8 cellular contexts compared by ENCODE assay signal in the genomic region with DNA sequence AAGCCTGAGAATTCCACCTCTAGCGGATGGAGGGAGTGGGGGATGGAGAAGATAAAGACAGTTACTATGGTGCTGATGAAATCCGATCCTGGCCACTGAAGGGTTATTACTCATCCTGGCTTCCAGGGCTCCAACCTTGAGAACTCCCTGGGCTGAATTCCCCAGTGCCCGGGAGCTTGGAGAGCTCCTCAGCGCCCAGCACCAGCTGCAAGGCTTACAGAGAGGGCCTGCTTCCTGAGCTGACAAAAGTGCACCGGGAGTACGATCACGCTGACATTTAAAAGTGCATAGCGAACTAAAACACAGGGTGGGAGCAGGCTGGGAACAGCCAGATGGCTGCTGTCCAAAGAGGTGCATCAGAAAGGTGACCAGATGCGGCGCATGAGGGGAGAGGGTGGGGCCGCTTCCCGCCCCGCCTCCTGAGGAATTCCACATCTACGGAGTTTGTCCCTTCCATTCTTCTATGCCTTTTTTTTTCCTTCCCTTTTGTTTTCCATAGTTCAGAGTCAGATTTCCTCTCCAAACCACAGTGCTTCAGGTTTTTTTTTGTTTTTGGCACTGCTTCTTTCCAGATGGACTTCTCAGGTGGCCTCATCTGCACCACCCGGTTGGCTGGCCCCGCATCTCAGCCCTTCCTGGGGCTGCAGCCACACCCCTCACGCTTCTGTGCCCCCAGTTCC.
DNase-seq lines count a peak whose midpoint lies in the region; ATAC-seq and TF ChIP-seq lines count a peak whose summit lies in the region.

No MANE protein-coding gene starts in this region.

- ATAC-seq in left colon (peak; percentile 84), upper lobe of left lung (ENCODE audit: low FRiP score in 2 of 2) (peak; percentile 6 to 27), HG03460 (IDR thresholded peaks at IDR 0.05; ENCODE audit: unreplicated experiment) (no peak)

- dilution Hi-C loops in mammary epithelial cell (cut with HindIII; ENCODE audit: low sequenced_read_pairs), result no loop called here

- H3K79me2 ChIP-seq in mammary epithelial cell (ENCODE audit: insufficient read depth, low read length), result no peaks in the 10 kb centered on the region

- H3K36me3 ChIP-seq in mammary epithelial cell (ENCODE audit: insufficient read depth, low read length), result no peaks in the 10 kb centered on the region
- H3K36me3 ChIP-seq in upper lobe of left lung, result no peaks in the 10 kb centered on the region

- TF ChIP-seq POLR2A in upper lobe of left lung (IDR thresholded peaks at IDR 0.05), result no peak

- DNase-seq in DMS53 (lab: John Stamatoyannopoulos, UW) (peak; percentile 94), NCI-H2171 (lab: John Stamatoyannopoulos, UW) (peak; percentile 96), mammary epithelial cell (peak; percentile 87), left colon (peak; percentile 49 to 68), upper lobe of left lung (peak in 1 of 2 donors; percentile 70), hippocampal formation (lab: John Stamatoyannopoulos, UW) (no peak), NK-92 (lab: John Stamatoyannopoulos, UW; ENCODE audit: unreplicated experiment) (no peak)

- no peak for TF ChIP-seq EP300 in upper lobe of left lung (IDR thresholded peaks at IDR 0.05)

- no peaks in the 10 kb centered on the region for H3K27me3 ChIP-seq in mammary epithelial cell (ENCODE audit: insufficient read depth, low read length)
- H3K27me3 ChIP-seq in upper lobe of left lung, result no peaks in the 10 kb centered on the region

- H3K9ac ChIP-seq in mammary epithelial cell (ENCODE audit: insufficient read depth, low read length), result no peak overlapping the region

- peak overlapping the region; percentile 90 for H2AFZ ChIP-seq in mammary epithelial cell (ENCODE audit: low read depth, low read length)

- intact Hi-C loops in mammary epithelial cell (cut with micrococcal nuclease) (loop anchor here (2.0 kb wide), 1 partner anchor 23 kb away; no protein-coding TSS in a partner anchor), left colon (cut with DNase I, micrococcal nuclease) (no loop called here)

- H3K9me3 ChIP-seq in mammary epithelial cell (replicated peaks; ENCODE audit: insufficient read depth, low read length) (no peaks in the 10 kb centered on the region), upper lobe of left lung (no peaks in the 10 kb centered on the region)

- CTCF ChIA-PET in mammary epithelial cell (lab: Charles Lee; ENCODE audit: low non-redundant PET), result interaction anchor here (0.7 kb wide), 1 partner anchor 63 kb away, joined by 3 read pairs; no protein-coding TSS in a partner anchor

- H3K4me1 ChIP-seq in mammary epithelial cell (ENCODE audit: insufficient read depth, low read length), result peaks cover 18% of the 10 kb centered on the region
- H3K4me1 ChIP-seq in upper lobe of left lung, result peaks cover 0 to 11% (median 6%) of the 10 kb centered on the region in 4 donors

- 22% methylated on average over 14 of the region's 17 CpGs for WGBS in mammary epithelial cell (ENCODE audit: low coverage, missing lambda C conversion rate)
- 28 to 30% methylated on average over 15 to 17 of the region's 17 CpGs for WGBS in upper lobe of left lung, 2 donors

- BruUV-seq in mammary epithelial cell (replicated peaks; lab: Mats Ljungman, UMichigan), result no TSS peak

- H4K20me1 ChIP-seq in mammary epithelial cell (ENCODE audit: insufficient read depth, low read length), result no peaks in the 10 kb centered on the region

- H3K4me3 ChIP-seq in mammary epithelial cell (replicated peaks in 1 of 3; ENCODE audit: insufficient read depth in 1 of 3, low read depth in 2 of 3, low read length in 3 of 3) (no peak overlapping the region), upper lobe of left lung (no peak overlapping the region)

- H3K4me2 ChIP-seq in mammary epithelial cell (ENCODE audit: insufficient read depth, low read depth, low read length), result peak overlapping the region; percentile 73

- TF ChIP-seq CTCF in mammary epithelial cell (conservative IDR thresholded peaks at IDR 0.05 in 1 of 2, IDR thresholded peaks at IDR 0.05 in 1 of 2; ENCODE audit: extremely low read depth in 1 of 2, insufficient read depth in 1 of 2, low read depth in 1 of 2, low read length in 2 of 2), result no peak
- TF ChIP-seq CTCF in upper lobe of left lung (IDR thresholded peaks at IDR 0.05), result no peak

- H3K27ac ChIP-seq in mammary epithelial cell (ENCODE audit: insufficient read depth, low read depth, low read length) (no peak overlapping the region), upper lobe of left lung (peak overlapping the region; percentile 45 to 63 (median 58))

- in situ Hi-C loops in mammary epithelial cell (cut with MboI; ENCODE audit: low sequenced_read_pairs in 2 of 2), result loop anchor here in 1 of 2 donors (25.0 kb wide), 1 partner anchor 471 kb away; the partner anchor contains the start of gene MRPS33

Comparison
In these comparisons a context has a peak if more than half of its experiments do, and no peak if none do; other contexts are left out.
1. DNase-seq: peak in DMS53 (single experiment), NCI-H2171 (single experiment), mammary epithelial cell (single experiment) and left colon (2 of 2); none in hippocampal formation (0 of 2) and NK-92 (single experiment).